17 cellular contexts compared by ENCODE assay signal in the genomic region with DNA sequence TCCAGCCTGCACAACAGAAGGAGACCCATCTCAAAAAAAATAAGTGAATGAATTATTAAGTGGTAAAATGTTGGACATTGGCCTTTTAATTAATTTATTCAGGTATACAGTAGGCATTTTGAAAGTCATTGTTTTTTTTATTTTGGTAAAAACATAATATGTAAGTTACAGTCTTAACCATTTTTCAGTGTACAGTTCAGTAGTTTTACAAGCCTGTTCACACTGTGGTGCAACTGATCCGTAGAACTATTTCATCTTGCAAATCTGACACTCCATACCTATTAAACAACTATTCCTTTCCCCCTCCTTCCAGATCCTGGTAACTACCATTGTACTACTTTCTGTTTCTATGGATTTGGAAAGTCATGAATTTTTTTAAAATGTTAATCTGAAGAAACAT. TPM values are rescaled to one million over a fixed set of nuclear protein-coding genes. Genes with fewer than 3 reads are reported as not detected.
A peak's percentile ranks its signal among the peaks of the same experiment; 100 is the strongest.
DNase-seq lines count a peak whose midpoint lies in the region; ATAC-seq and TF ChIP-seq lines count a peak whose summit lies in the region.
"Had no signal": no experiment of that assay in that cellular context is flagged by ENCODE, and none has a peak within 500 bp of the region (broad histone marks: within the 10 kb centered on the region; RNA-seq: fewer than 3 reads in every experiment).

No MANE protein-coding gene starts in this region.

- H3K27ac ChIP-seq in CD4-positive, alpha-beta T cell (ENCODE audit: low read depth, low read length), result no peak overlapping the region
- H3K27ac ChIP-seq in GM23338 (ENCODE audit: low read depth), result no peak overlapping the region
- no peak overlapping the region for H3K27ac ChIP-seq in naive thymus-derived CD4-positive, alpha-beta T cell (ENCODE audit: low read depth, low read length)
- H3K27ac ChIP-seq: C4-2B had no signal

- peaks cover 37% of the 10 kb centered on the region for H3K79me2 ChIP-seq in GM23338 (replicated peaks; ENCODE audit: insufficient read depth)

- H3K27me3 ChIP-seq in CD4-positive, alpha-beta T cell (ENCODE audit: control insufficient read depth, insufficient read depth, low read length), result no peaks in the 10 kb centered on the region
- no peaks in the 10 kb centered on the region for H3K27me3 ChIP-seq in GM23338 (ENCODE audit: insufficient read depth)
- H3K27me3 ChIP-seq in naive thymus-derived CD4-positive, alpha-beta T cell (ENCODE audit: control insufficient read depth in 2 of 2, insufficient read depth in 2 of 2, low read length in 2 of 2), result no peaks in the 10 kb centered on the region

- no peak for ATAC-seq in CD4-positive, alpha-beta T cell (ENCODE audit: poor library complexity)
- ATAC-seq in GM23338, result no peak
- ATAC-seq in T-helper 17 cell, result no peak
- no peak for ATAC-seq in naive thymus-derived CD4-positive, alpha-beta T cell
- ATAC-seq in GM19035 (IDR thresholded peaks at IDR 0.05; ENCODE audit: unreplicated experiment), result no peak
- ATAC-seq in sciatic nerve, result no peak
- ATAC-seq: CD8-positive, alpha-beta T cell; HepG2 had no signal

- DNase-seq in CD4-positive, alpha-beta T cell, result no peak
- DNase-seq in GM23338 (ENCODE audit: low spot score) (no peak), T-helper 17 cell (no peak), globus pallidus (ENCODE audit: low spot score) (no peak), sciatic nerve (ENCODE audit: low spot score) (no peak)
- DNase-seq in naive thymus-derived CD4-positive, alpha-beta T cell, result no peak
- DNase-seq: CD8-positive, alpha-beta T cell; COR-L47; DMS153; DMS79 treated with DMSO at 0.1 percent for 48 hours; EL; HFFc6 had no signal

- H2AFZ ChIP-seq in GM23338, result no peak overlapping the region

- POLR2A ChIA-PET in CD4-positive, alpha-beta T cell (lab: Charles Lee), result no interaction called here
- POLR2A ChIA-PET in naive thymus-derived CD4-positive, alpha-beta T cell (lab: Charles Lee), result interaction anchor here (1.8 kb wide), 1 partner anchor 85 kb away, joined by 6 read pairs; the partner anchor contains the start of gene RPS27L

- no peaks in the 10 kb centered on the region for H3F3A ChIP-seq in GM23338 (replicated peaks; ENCODE audit: low read depth)

- H3K9me3 ChIP-seq in CD4-positive, alpha-beta T cell (ENCODE audit: control insufficient read depth, low read length), result no peaks in the 10 kb centered on the region
- no peaks in the 10 kb centered on the region for H3K9me3 ChIP-seq in T-helper 17 cell (ENCODE audit: control insufficient read depth, low read length, poor library complexity, severe bottlenecking)
- H3K9me3 ChIP-seq in naive thymus-derived CD4-positive, alpha-beta T cell (ENCODE audit: control insufficient read depth in 2 of 3, low read length in 3 of 3), result no peaks in the 10 kb centered on the region

- CTCF ChIA-PET in CD4-positive, alpha-beta T cell (lab: Charles Lee), result no interaction called here
- CTCF ChIA-PET in naive thymus-derived CD4-positive, alpha-beta T cell (lab: Charles Lee), result no interaction called here

- H4K20me1 ChIP-seq in GM23338 (replicated peaks; ENCODE audit: insufficient read depth), result peaks cover 5% of the 10 kb centered on the region; the same call in 1 of the 2 replicates

- H3K4me3 ChIP-seq in GM23338, result no peak overlapping the region
- H3K4me3 ChIP-seq in naive thymus-derived CD4-positive, alpha-beta T cell (ENCODE audit: low read length), result no peak overlapping the region
- H3K4me3 ChIP-seq: HAP-1 had no signal

- H3K4me1 ChIP-seq in GM23338 (ENCODE audit: insufficient read depth), result no peaks in the 10 kb centered on the region
- peaks cover 27 to 33% of the 10 kb centered on the region in 2 donors for H3K4me1 ChIP-seq in naive thymus-derived CD4-positive, alpha-beta T cell (ENCODE audit: control insufficient read depth in 2 of 2, insufficient read depth in 2 of 2, low read length in 2 of 2)

- peaks cover 52% of the 10 kb centered on the region for H3K36me3 Mint-ChIP-seq in CD4-positive, alpha-beta T cell (ENCODE audit: low read depth)
- H3K36me3 Mint-ChIP-seq in GM23338 (ENCODE audit: low read depth) (peaks cover 36% of the 10 kb centered on the region), T-helper 17 cell (ENCODE audit: low read depth) (peaks cover 4% of the 10 kb centered on the region)
- H3K36me3 Mint-ChIP-seq in naive thymus-derived CD4-positive, alpha-beta T cell, result peaks cover 2 to 37% (median 20%) of the 10 kb centered on the region in 5 donors

- peak overlapping the region; percentile 64 for H3K27ac Mint-ChIP-seq in CD4-positive, alpha-beta T cell
- 0 out of 2 replicates have a peak overlapping the region, but pooled peaks have one; percentile 74 for H3K27ac Mint-ChIP-seq in GM23338
- H3K27ac Mint-ChIP-seq in T-helper 17 cell, result peak overlapping the region; percentile 57
- peak overlapping the region in 6 of 9 donors; percentile 6 to 68 (median 47) for H3K27ac Mint-ChIP-seq in naive thymus-derived CD4-positive, alpha-beta T cell
- H3K27ac Mint-ChIP-seq: CD8-positive, alpha-beta T cell; HFFc6 had no signal

- intact Hi-C loops in CD4-positive, alpha-beta T cell (cut with DNase I, micrococcal nuclease), result no loop called here
- intact Hi-C loops in naive thymus-derived CD4-positive, alpha-beta T cell (cut with micrococcal nuclease), result no loop called here
- intact Hi-C loops in sciatic nerve (cut with DNase I), result no loop called here

- no peak for TF ChIP-seq CTCF in CD4-positive, alpha-beta T cell (IDR thresholded peaks at IDR 0.05)
- TF ChIP-seq CTCF in GM23338 (conservative IDR thresholded peaks at IDR 0.05; ENCODE audit: low read depth in 2 of 2), result no peak

- H3K27me3 Mint-ChIP-seq in CD4-positive, alpha-beta T cell, result no peaks in the 10 kb centered on the region
- peaks cover 6% of the 10 kb centered on the region for H3K27me3 Mint-ChIP-seq in GM23338 (ENCODE audit: insufficient read depth, low read depth, poor library complexity)
- H3K27me3 Mint-ChIP-seq in T-helper 17 cell, result no peaks in the 10 kb centered on the region
- H3K27me3 Mint-ChIP-seq in naive thymus-derived CD4-positive, alpha-beta T cell, result no peaks in the 10 kb centered on the region
- H3K27me3 Mint-ChIP-seq: B cell had no signal

- peaks cover 87% of the 10 kb centered on the region for H3K4me1 Mint-ChIP-seq in CD4-positive, alpha-beta T cell (ENCODE audit: low read depth)
- H3K4me1 Mint-ChIP-seq in GM23338 (no peaks in the 10 kb centered on the region), T-helper 17 cell (peaks cover 42% of the 10 kb centered on the region)
- H3K4me1 Mint-ChIP-seq in naive thymus-derived CD4-positive, alpha-beta T cell, result peaks cover 41 to 91% (median 72%) of the 10 kb centered on the region in 7 donors

- H3K4me3 Mint-ChIP-seq in CD4-positive, alpha-beta T cell, result no peak overlapping the region
- H3K4me3 Mint-ChIP-seq in GM23338, result no peak overlapping the region
- no peak overlapping the region for H3K4me3 Mint-ChIP-seq in T-helper 17 cell
- H3K4me3 Mint-ChIP-seq in naive thymus-derived CD4-positive, alpha-beta T cell, result no peak overlapping the region
- H3K4me3 Mint-ChIP-seq: B cell; CD8-positive, alpha-beta T cell; HFFc6 had no signal

- H3K9me3 Mint-ChIP-seq in CD4-positive, alpha-beta T cell, result no peaks in the 10 kb centered on the region
- H3K9me3 Mint-ChIP-seq in GM23338, result peaks cover 21% of the 10 kb centered on the region
- peaks cover 0 to 3% (median 0%) of the 10 kb centered on the region in 11 donors for H3K9me3 Mint-ChIP-seq in naive thymus-derived CD4-positive, alpha-beta T cell
- H3K9me3 Mint-ChIP-seq: CD8-positive, alpha-beta T cell had no signal

- no peaks in the 10 kb centered on the region for H3K36me3 ChIP-seq in GM23338 (ENCODE audit: insufficient read depth)
- H3K36me3 ChIP-seq in naive thymus-derived CD4-positive, alpha-beta T cell (ENCODE audit: control insufficient read depth in 2 of 3, insufficient read depth in 3 of 3, low read length in 3 of 3), result peaks cover 2 to 5% (median 3%) of the 10 kb centered on the region in 3 experiments

- no peaks in the 10 kb centered on the region for H3K9me2 ChIP-seq in GM23338 (ENCODE audit: insufficient read depth)

- no peak overlapping the region for H3K4me2 ChIP-seq in GM23338

TF ChIP-seq in GM23338, 12 proteins besides CTCF, POLR2A, EP300 and RAD21 (continues in another document):
- TF ChIP-seq CREB1 (CRISPR knock-in tag; IDR thresholded peaks at IDR 0.05; ENCODE audit: low read depth), result no peak

RNA-seq across cellular contexts. Expression of gene APH1B, which starts 36.1 kb away (rescaled TPM):
- total RNA-seq in CD4-positive, alpha-beta T cell, result 10 to 100 TPM in 1 of 2 experiments, 1 to 10 TPM in 1; 9.3 to 11.6 TPM
- total RNA-seq in GM23338 (2014; rRNA removed; shearing (Covaris generic)), result 23.8 and 24.4 TPM in 2 replicates
- 14.3 and 16.3 TPM in 2 replicates for polyA plus RNA-seq in GM23338 (2016; fragmentation: Nextera tagmentation; extraction: Ambion mirVana)
- 10 to 100 TPM; 11.8 to 17.6 TPM for total RNA-seq in T-helper 17 cell
- total RNA-seq in naive thymus-derived CD4-positive, alpha-beta T cell, result 10 to 100 TPM in 4 of 5 experiments, 1 to 10 TPM in 1; 9.9 to 29.9 (median 17.6) TPM
- 10 to 100 TPM; 10.9 to 11.4 TPM for polyA plus RNA-seq in naive thymus-derived CD4-positive, alpha-beta T cell
- total RNA-seq in sciatic nerve, result 22.5 TPM

RNA-seq across cellular contexts. Expression of gene RAB8B, which starts 51.9 kb away (rescaled TPM):
- 10 to 100 TPM; 74.5 to 75.2 TPM for total RNA-seq in CD4-positive, alpha-beta T cell
- 38.1 and 41.7 TPM in 2 replicates for total RNA-seq in GM23338 (2014; rRNA removed; shearing (Covaris generic))
- 23.2 and 23.5 TPM in 2 replicates for polyA plus RNA-seq in GM23338 (2016; fragmentation: Nextera tagmentation; extraction: Ambion mirVana)
- total RNA-seq in T-helper 17 cell, result 100 to 1,000 TPM in 1 of 2 donors, 10 to 100 TPM in 1; 78.1 to 108 TPM
- total RNA-seq in naive thymus-derived CD4-positive, alpha-beta T cell, result 100 to 1,000 TPM in 1 of 5 experiments, 10 to 100 TPM in 4; 37.2 to 100 (median 71.3) TPM
- 10 to 100 TPM; 30.4 to 32.0 TPM for polyA plus RNA-seq in naive thymus-derived CD4-positive, alpha-beta T cell
- total RNA-seq in sciatic nerve, result 69.4 TPM
